In the genomic region with DNA sequence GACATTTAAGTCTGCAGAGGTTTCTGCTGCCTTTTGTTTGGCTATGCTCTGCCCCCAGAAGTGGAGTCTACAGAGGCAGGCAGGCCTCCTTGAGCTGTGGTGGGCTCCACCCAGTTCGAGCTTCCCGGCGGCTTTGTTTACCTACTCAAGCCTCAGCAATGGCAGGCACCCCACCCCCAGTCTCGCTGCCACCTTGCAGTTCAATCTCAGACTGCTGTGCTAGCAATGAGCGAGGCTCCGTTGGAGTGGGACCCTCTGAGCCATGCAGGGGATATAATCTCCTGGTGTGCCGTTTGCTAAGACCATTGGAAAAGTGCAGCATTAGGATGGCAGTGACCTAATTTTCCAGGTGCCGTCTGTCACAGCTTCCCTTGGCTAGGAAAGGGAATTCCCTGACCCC, we compare ENCODE assay signal across 2 cellular contexts.
DNase-seq lines count a peak whose midpoint lies in the region; ATAC-seq and TF ChIP-seq lines count a peak whose summit lies in the region.
"Not testable (repeated sequence)": the region's sequence is repeated elsewhere in the genome, so short reads cannot be mapped to it uniquely, and the experiment has no call there.

No MANE protein-coding gene starts in this region.

- H3K27ac ChIP-seq in upper lobe of right lung: not testable (repeated sequence)

- not testable (repeated sequence) for H3K4me1 ChIP-seq in upper lobe of right lung

- not testable (repeated sequence) for H3K36me3 ChIP-seq in upper lobe of right lung

- ATAC-seq in upper lobe of right lung: not testable (repeated sequence)

- not testable (repeated sequence) for TF ChIP-seq CTCF in upper lobe of right lung (IDR thresholded peaks at IDR 0.05)

- intact Hi-C loops in posterior vena cava (cut with DNase I); upper lobe of right lung (cut with DNase I): not testable (repeated sequence)

- DNase-seq in posterior vena cava (ENCODE audit: low spot score) (peak; percentile 74), upper lobe of right lung (peak; percentile 31)

- not testable (repeated sequence) for H3K9me3 ChIP-seq in upper lobe of right lung

- not testable (repeated sequence) for H3K27me3 ChIP-seq in upper lobe of right lung

- H3K4me3 ChIP-seq in upper lobe of right lung: not testable (repeated sequence)
